In the genomic region with DNA sequence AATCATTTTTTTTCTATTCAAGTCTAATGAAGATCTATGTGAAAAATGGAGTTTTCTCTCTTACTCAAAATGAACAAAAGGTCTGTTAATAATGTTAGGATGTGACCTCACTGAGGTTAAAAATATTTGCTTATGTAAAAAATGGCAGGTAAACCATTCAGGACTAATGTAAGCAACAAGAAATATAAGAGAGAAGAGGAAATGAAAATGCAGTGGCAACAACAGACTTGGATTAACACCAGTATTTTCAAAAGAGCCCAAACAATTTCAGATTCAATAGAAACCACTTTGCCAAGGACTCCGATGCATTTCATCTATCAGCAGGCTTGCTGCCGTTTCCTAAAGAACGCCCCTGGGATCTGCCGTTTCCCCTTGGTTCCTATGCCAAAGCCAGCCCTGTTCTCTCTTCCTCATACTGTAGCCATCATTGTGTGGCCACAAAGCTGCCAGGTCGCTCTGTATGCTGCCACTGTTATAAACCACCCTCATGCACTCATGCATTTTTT, we compare ENCODE assay signal across 11 cellular contexts.
DNase-seq lines count a peak whose midpoint lies in the region; ATAC-seq, FAIRE-seq and TF ChIP-seq lines count a peak whose summit lies in the region.
"Had no signal": no experiment of that assay in that cellular context is flagged by ENCODE, and none has a peak within 500 bp of the region (broad histone marks: within the 10 kb centered on the region; RNA-seq: fewer than 3 reads in every experiment).

No MANE protein-coding gene starts in this region.

- no peak overlapping the region for H3K4me3 Mint-ChIP-seq in activated CD4-positive, alpha-beta T cell treated with anti-CD3 and anti-CD28 coated beads, Interleukin-2, amount 10 ng/mL, durations not matched to agents 24 days and 14 days
- H3K4me3 Mint-ChIP-seq: central memory CD8-positive, alpha-beta T cell had no signal

- peaks cover 2% of the 10 kb centered on the region for H3K27me3 Mint-ChIP-seq in activated CD4-positive, alpha-beta T cell treated with anti-CD3 and anti-CD28 coated beads, Interleukin-2, amount 10 ng/mL, durations not matched to agents 24 days and 14 days
- H3K27me3 Mint-ChIP-seq: central memory CD8-positive, alpha-beta T cell had no signal

- peaks cover 16% of the 10 kb centered on the region for H3K9me3 Mint-ChIP-seq in activated CD4-positive, alpha-beta T cell treated with anti-CD3 and anti-CD28 coated beads, Interleukin-2, amount 10 ng/mL, durations not matched to agents 24 days and 14 days
- H3K9me3 Mint-ChIP-seq: central memory CD8-positive, alpha-beta T cell had no signal

- WGBS in upper lobe of left lung, 2 donors = 71 to 75% methylated on average over 5 of the region's 5 CpGs
- WGBS in small intestine, 3 donors = 64 to 89% (median 85%) methylated on average over 5 of the region's 5 CpGs

- no peak for TF ChIP-seq POLR2A in upper lobe of left lung (IDR thresholded peaks at IDR 0.05)

- H3K36me3 Mint-ChIP-seq in activated CD4-positive, alpha-beta T cell treated with anti-CD3 and anti-CD28 coated beads, Interleukin-2, amount 10 ng/mL, durations not matched to agents 24 days and 14 days (ENCODE audit: low read depth) = no peaks in the 10 kb centered on the region

- H3K27me3 ChIP-seq in upper lobe of left lung (no peaks in the 10 kb centered on the region), small intestine (ENCODE audit: control insufficient read depth in 2 of 2, insufficient read depth in 2 of 2, low read length in 2 of 2) (no peaks in the 10 kb centered on the region)
- H3K27me3 ChIP-seq: tibial artery had no signal

- peak; percentile 29 to 47 for DNase-seq in dermis microvascular lymphatic vessel endothelial cell (ENCODE audit: low read depth in 2 of 2)
- DNase-seq in upper lobe of left lung = no peak
- DNase-seq in activated CD4-positive, alpha-beta T cell treated with anti-CD3 and anti-CD28 coated beads, Interleukin-2, amount 10 ng/mL, durations not matched to agents 24 days and 14 days = no peak
- no peak for DNase-seq in DMS 273 treated with DMSO at 0.1 percent for 48 hours (lab: John Stamatoyannopoulos, UW)
- DNase-seq in small intestine = no peak
- DNase-seq: NCI-H1694 treated with DMSO at 0.1 percent for 48 hours, tibial artery had no signal

- H3K4me1 ChIP-seq in upper lobe of left lung (no peaks in the 10 kb centered on the region), small intestine (ENCODE audit: control insufficient read depth in 2 of 2, insufficient read depth in 1 of 2, low read depth in 1 of 2, low read length in 1 of 2) (no peaks in the 10 kb centered on the region)

- peak; percentile 86 for ATAC-seq in GM18508 (IDR thresholded peaks at IDR 0.05; ENCODE audit: insufficient read depth, unreplicated experiment)
- peak; percentile 89 for ATAC-seq in GM21447 (IDR thresholded peaks at IDR 0.05; ENCODE audit: unreplicated experiment)
- peak; percentile 68 for ATAC-seq in HG03196 (IDR thresholded peaks at IDR 0.05; ENCODE audit: unreplicated experiment)
- no peak for ATAC-seq in upper lobe of left lung (ENCODE audit: low FRiP score in 2 of 2)

- no peak for TF ChIP-seq EP300 in upper lobe of left lung (IDR thresholded peaks at IDR 0.05)

- H3K27ac Mint-ChIP-seq in activated CD4-positive, alpha-beta T cell treated with anti-CD3 and anti-CD28 coated beads, Interleukin-2, amount 10 ng/mL, durations not matched to agents 24 days and 14 days = no peak overlapping the region

- H3K27ac ChIP-seq in upper lobe of left lung (no peak overlapping the region), small intestine (ENCODE audit: low read depth in 1 of 2, low read length in 1 of 2) (no peak overlapping the region)
- H3K27ac ChIP-seq: tibial artery had no signal

- no peaks in the 10 kb centered on the region for H3K4me1 Mint-ChIP-seq in activated CD4-positive, alpha-beta T cell treated with anti-CD3 and anti-CD28 coated beads, Interleukin-2, amount 10 ng/mL, durations not matched to agents 24 days and 14 days
- H3K4me1 Mint-ChIP-seq: central memory CD8-positive, alpha-beta T cell had no signal

- H3K36me3 ChIP-seq in upper lobe of left lung (no peaks in the 10 kb centered on the region), small intestine (ENCODE audit: control insufficient read depth in 2 of 2, insufficient read depth in 2 of 2, low read length in 2 of 2) (no peaks in the 10 kb centered on the region)
- H3K36me3 ChIP-seq: tibial artery had no signal

- no peak for TF ChIP-seq CTCF in upper lobe of left lung (IDR thresholded peaks at IDR 0.05)

- H3K4me3 ChIP-seq in upper lobe of left lung = no peak overlapping the region
- H3K4me3 ChIP-seq in small intestine (ENCODE audit: low read depth in 1 of 2, low read length in 2 of 2) = no peak overlapping the region
- H3K4me3 ChIP-seq: tibial artery had no signal

- FAIRE-seq in small intestine (lab: Jason Lieb, UNC) = no peak

- intact Hi-C loops in activated CD4-positive, alpha-beta T cell treated with anti-CD3 and anti-CD28 coated beads, Interleukin-2, amount 10 ng/mL, durations not matched to agents 24 days and 14 days (cut with micrococcal nuclease) = no loop called here

- H3K9me3 ChIP-seq in upper lobe of left lung = peaks cover 0 to 1% (median under 1%) of the 10 kb centered on the region in 4 donors
- H3K9me3 ChIP-seq in small intestine (ENCODE audit: control insufficient read depth, low read depth) = no peaks in the 10 kb centered on the region
- H3K9me3 ChIP-seq: tibial artery had no signal

Comparison
In these comparisons a context has a peak if more than half of its experiments do, and no peak if none do; other contexts are left out.
1. ATAC-seq: peak in GM18508 (single experiment), GM21447 (single experiment) and HG03196 (single experiment); none in upper lobe of left lung (0 of 2).
2. DNase-seq: peak in dermis microvascular lymphatic vessel endothelial cell (2 of 2); none in upper lobe of left lung (0 of 2), activated CD4-positive, alpha-beta T cell treated with anti-CD3 and anti-CD28 coated beads, Interleukin-2, amount 10 ng/mL, durations not matched to agents 24 days and 14 days (single experiment), DMS 273 treated with DMSO at 0.1 percent for 48 hours (single experiment) and small intestine (single experiment).